ENCODE assay signal across 10 cellular contexts in the genomic region with DNA sequence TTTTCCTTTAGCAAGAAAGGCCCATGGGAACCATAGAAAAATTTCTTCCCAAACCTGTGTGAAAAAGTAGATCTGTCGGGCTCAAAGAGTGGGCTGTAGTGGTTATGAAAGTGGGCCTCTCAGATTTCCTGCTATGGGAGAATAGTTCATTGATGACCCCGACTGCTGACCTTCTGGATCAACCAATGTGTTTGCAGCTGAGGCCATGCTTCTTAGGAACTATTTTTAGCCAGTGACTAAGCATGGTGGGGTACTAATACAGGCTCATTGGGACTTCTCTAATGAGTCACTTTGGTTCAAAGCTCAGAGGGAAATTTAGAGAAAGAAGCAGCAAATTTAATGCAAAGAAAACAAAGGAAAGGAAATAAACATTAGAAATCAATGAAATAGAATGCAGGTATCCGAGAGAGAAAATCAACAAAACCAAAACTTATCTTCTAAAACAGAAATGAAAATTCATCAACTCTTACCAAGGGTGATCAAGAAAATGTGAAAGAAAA. TPM values are rescaled to one million over a fixed set of nuclear protein-coding genes. Genes with fewer than 3 reads are reported as not detected.
DNase-seq lines count a peak whose midpoint lies in the region; ATAC-seq and TF ChIP-seq lines count a peak whose summit lies in the region.
"Had no signal": no experiment of that assay in that cellular context is flagged by ENCODE, and none has a peak within 500 bp of the region (broad histone marks: within the 10 kb centered on the region; RNA-seq: fewer than 3 reads in every experiment).

No MANE protein-coding gene starts in this region.

- no peak for ATAC-seq in HG03095 (IDR thresholded peaks at IDR 0.05; ENCODE audit: unreplicated experiment)
- no peak for ATAC-seq in upper lobe of right lung

- no peaks in the 10 kb centered on the region for H3K4me1 ChIP-seq in upper lobe of right lung
- H3K4me1 ChIP-seq: Caco-2 had no signal

- no peaks in the 10 kb centered on the region for H3K36me3 ChIP-seq in upper lobe of right lung

- no peaks in the 10 kb centered on the region for H3K36me3 Mint-ChIP-seq in progenitor cell of endocrine pancreas (ENCODE audit: insufficient read depth)

- no peak overlapping the region for H3K27ac Mint-ChIP-seq in progenitor cell of endocrine pancreas

- DNase-seq in stimulated activated CD4-positive, alpha-beta T cell treated with anti-CD3 and anti-CD28 coated beads, Interleukin-4, amount 100 ng/mL, for 24 hours = peak; percentile 8
- DNase-seq in stimulated activated CD4-positive, alpha-beta T cell treated with anti-CD3 and anti-CD28 coated beads, Interleukin-1b, Interleukin-23, amount 100 ng/mL, for 48 hours = no peak
- DNase-seq in RPMI7951 (ENCODE audit: low read depth) = peak; percentile 93
- peak; percentile 92 for DNase-seq in fibroblast of villous mesenchyme (ENCODE audit: low read depth)
- DNase-seq in progenitor cell of endocrine pancreas (ENCODE audit: low spot score, unreplicated experiment) = no peak
- DNase-seq in DMS79 treated with DMSO at 0.1 percent for 48 hours (lab: John Stamatoyannopoulos, UW) = no peak
- no peak for DNase-seq in upper lobe of right lung
- DNase-seq: Caco-2; effector memory CD4-positive, alpha-beta T cell had no signal

- H3K4me3 ChIP-seq in fibroblast of villous mesenchyme (ENCODE audit: low read depth, low read length) (no peak overlapping the region), upper lobe of right lung (no peak overlapping the region)

- peaks cover 7% of the 10 kb centered on the region for H3K9me3 Mint-ChIP-seq in progenitor cell of endocrine pancreas (ENCODE audit: low read depth)

- H3K4me1 Mint-ChIP-seq in progenitor cell of endocrine pancreas (ENCODE audit: low read depth) = no peaks in the 10 kb centered on the region

- no peak overlapping the region for H3K27ac ChIP-seq in upper lobe of right lung

- intact Hi-C loops in upper lobe of right lung (cut with DNase I) = no loop called here

- H3K27me3 Mint-ChIP-seq in progenitor cell of endocrine pancreas = peaks cover 6% of the 10 kb centered on the region

- no peak overlapping the region for H3K4me3 Mint-ChIP-seq in progenitor cell of endocrine pancreas (ENCODE audit: low read depth)

- H3K9me3 ChIP-seq in upper lobe of right lung = no peaks in the 10 kb centered on the region
- H3K9me3 ChIP-seq: Caco-2 had no signal

- no peaks in the 10 kb centered on the region for H3K27me3 ChIP-seq in upper lobe of right lung

- no peak for TF ChIP-seq CTCF in fibroblast of villous mesenchyme (IDR thresholded peaks at IDR 0.05; ENCODE audit: insufficient read depth, low read depth, low read length)
- no peak for TF ChIP-seq CTCF in progenitor cell of endocrine pancreas (IDR thresholded peaks at IDR 0.05; ENCODE audit: unreplicated experiment)
- TF ChIP-seq CTCF in upper lobe of right lung (IDR thresholded peaks at IDR 0.05) = no peak

RNA-seq across cellular contexts. Expression of gene PSMA5, which starts 12.6 kb away (rescaled TPM):
- total RNA-seq in RPMI7951 (2014; rRNA removed; shearing (Covaris generic)) = 99.8 and 126 TPM in 2 replicates
- total RNA-seq in fibroblast of villous mesenchyme (70.2 and 119 TPM in 2 replicates), progenitor cell of endocrine pancreas (71.4 and 81.1 TPM in 2 replicates), upper lobe of right lung (67.8 TPM)

RNA-seq across cellular contexts. Expression of gene SYPL2, which starts 27.5 kb away (rescaled TPM):
- 0.96 and 1.6 TPM in 2 replicates for total RNA-seq in RPMI7951 (2014; rRNA removed; shearing (Covaris generic))
- total RNA-seq in fibroblast of villous mesenchyme = 4.5 and 10.8 TPM in 2 replicates
- total RNA-seq in progenitor cell of endocrine pancreas = 0.95 and 1.1 TPM in 2 replicates
- total RNA-seq in upper lobe of right lung = 3.1 TPM

RNA-seq across cellular contexts. Expression of gene SORT1, which starts 41.1 kb away (rescaled TPM):
- total RNA-seq in RPMI7951 (2014; rRNA removed; shearing (Covaris generic)) = 15.4 and 22.5 TPM in 2 replicates
- 38.4 and 41.9 TPM in 2 replicates for total RNA-seq in fibroblast of villous mesenchyme
- total RNA-seq in progenitor cell of endocrine pancreas = 110 and 116 TPM in 2 replicates
- 183 TPM for total RNA-seq in upper lobe of right lung

RNA-seq across cellular contexts. Expression of gene ATXN7L2, which starts 44.9 kb away (rescaled TPM):
- total RNA-seq in RPMI7951 (2014; rRNA removed; shearing (Covaris generic)) = 2.2 and 3.0 TPM in 2 replicates
- 3.9 and 4.7 TPM in 2 replicates for total RNA-seq in fibroblast of villous mesenchyme
- total RNA-seq in progenitor cell of endocrine pancreas = 17.6 and 19.6 TPM in 2 replicates
- total RNA-seq in upper lobe of right lung = 4.6 TPM

RNA-seq across cellular contexts. Expression of gene CYB561D1, which starts 55.0 kb away (rescaled TPM):
- 4.0 and 4.8 TPM in 2 replicates for total RNA-seq in RPMI7951 (2014; rRNA removed; shearing (Covaris generic))
- 4.7 and 6.1 TPM in 2 replicates for total RNA-seq in fibroblast of villous mesenchyme
- 11.1 TPM in 2 replicates for total RNA-seq in progenitor cell of endocrine pancreas
- total RNA-seq in upper lobe of right lung = 13.1 TPM

Comparison
In these comparisons a context has a peak if more than half of its experiments do, and no peak if none do; other contexts are left out.
1. DNase-seq: peak in stimulated activated CD4-positive, alpha-beta T cell treated with anti-CD3 and anti-CD28 coated beads, Interleukin-4, amount 100 ng/mL, for 24 hours (single experiment), RPMI7951 (single experiment) and fibroblast of villous mesenchyme (single experiment); none in stimulated activated CD4-positive, alpha-beta T cell treated with anti-CD3 and anti-CD28 coated beads, Interleukin-1b, Interleukin-23, amount 100 ng/mL, for 48 hours (single experiment), progenitor cell of endocrine pancreas (single experiment), DMS79 treated with DMSO at 0.1 percent for 48 hours (single experiment) and upper lobe of right lung (single experiment).